1 cellular context compared by ENCODE assay signal in the genomic region with DNA sequence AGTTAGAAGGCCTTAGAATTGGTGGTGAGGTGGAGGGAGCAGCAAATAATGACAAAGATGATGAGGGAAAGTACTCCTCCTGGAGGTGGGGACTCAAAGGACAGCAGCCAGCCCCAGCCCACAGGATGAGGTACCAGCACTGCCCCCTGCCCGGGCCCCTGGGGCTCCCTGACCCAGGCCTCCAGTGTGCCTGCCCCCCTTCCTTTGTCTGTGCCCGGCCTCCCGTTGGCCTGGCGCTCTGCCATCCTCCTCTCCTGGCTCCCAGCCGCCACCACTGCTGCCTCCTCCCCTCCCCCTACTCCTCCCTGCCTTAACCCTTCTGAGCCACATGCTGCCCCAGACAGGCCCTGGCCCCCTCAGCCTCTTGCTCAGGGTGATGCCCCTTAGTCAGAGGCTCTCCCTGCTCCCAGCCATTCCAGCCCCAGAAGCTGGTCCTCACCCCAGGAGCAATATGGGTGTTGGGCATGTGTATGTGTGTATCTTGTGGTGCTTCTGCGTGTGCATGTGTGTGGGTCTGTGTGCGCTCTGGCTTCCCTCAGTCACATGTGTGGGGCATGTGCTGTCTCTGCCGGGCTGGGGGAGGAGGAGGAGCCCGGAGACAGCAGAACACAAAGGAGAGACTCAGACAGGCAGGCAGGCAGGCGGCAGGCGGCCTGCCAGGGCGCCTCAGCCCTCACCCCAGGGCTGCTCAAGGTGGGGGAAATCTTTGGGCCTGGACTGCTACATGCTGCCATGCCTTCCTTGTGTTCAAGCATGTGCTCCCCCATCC.
TF ChIP-seq lines count a peak whose summit lies in the region.

No MANE protein-coding gene starts in this region.

TF ChIP-seq in GM12878, 131 proteins besides CTCF, POLR2A, EP300 and RAD21 (continued from another document):
- TF ChIP-seq, protein P1, sequence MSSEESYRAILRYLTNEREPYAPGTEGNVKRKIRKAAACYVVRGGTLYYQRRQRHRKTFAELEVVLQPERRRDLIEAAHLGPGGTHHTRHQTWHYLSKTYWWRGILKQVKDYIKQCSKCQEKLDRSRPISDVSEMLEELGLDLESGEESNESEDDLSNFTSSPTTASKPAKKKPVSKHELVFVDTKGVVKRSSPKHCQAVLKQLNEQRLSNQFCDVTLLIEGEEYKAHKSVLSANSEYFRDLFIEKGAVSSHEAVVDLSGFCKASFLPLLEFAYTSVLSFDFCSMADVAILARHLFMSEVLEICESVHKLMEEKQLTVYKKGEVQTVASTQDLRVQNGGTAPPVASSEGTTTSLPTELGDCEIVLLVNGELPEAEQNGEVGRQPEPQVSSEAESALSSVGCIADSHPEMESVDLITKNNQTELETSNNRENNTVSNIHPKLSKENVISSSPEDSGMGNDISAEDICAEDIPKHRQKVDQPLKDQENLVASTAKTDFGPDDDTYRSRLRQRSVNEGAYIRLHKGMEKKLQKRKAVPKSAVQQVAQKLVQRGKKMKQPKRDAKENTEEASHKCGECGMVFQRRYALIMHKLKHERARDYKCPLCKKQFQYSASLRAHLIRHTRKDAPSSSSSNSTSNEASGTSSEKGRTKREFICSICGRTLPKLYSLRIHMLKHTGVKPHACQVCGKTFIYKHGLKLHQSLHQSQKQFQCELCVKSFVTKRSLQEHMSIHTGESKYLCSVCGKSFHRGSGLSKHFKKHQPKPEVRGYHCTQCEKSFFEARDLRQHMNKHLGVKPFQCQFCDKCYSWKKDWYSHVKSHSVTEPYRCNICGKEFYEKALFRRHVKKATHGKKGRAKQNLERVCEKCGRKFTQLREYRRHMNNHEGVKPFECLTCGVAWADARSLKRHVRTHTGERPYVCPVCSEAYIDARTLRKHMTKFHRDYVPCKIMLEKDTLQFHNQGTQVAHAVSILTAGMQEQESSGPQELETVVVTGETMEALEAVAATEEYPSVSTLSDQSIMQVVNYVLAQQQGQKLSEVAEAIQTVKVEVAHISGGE (CRISPR knock-in tag; IDR thresholded peaks at IDR 0.05), result no peak
- no peak for TF ChIP-seq ETV6 (conservative IDR thresholded peaks at IDR 0.05 in 1 of 2, IDR thresholded peaks at IDR 0.05 in 1 of 2; ENCODE audit: borderline replicate concordance in 1 of 2, low read depth in 1 of 2)
- TF ChIP-seq POLR2AphosphoS5 (IDR thresholded peaks at IDR 0.05; ENCODE audit: low read length), result peak; percentile 71
- TF ChIP-seq SMC3 (IDR thresholded peaks at IDR 0.05; ENCODE audit: borderline replicate concordance, low read length), result no peak
- TF ChIP-seq CREB1 (IDR thresholded peaks at IDR 0.05; ENCODE audit: low read depth), result no peak
- no peak for TF ChIP-seq TBL1XR1 (IDR thresholded peaks at IDR 0.05; ENCODE audit: low read depth, low read length)
- no peak for TF ChIP-seq SIX5 (IDR thresholded peaks at IDR 0.05; ENCODE audit: low read depth, low read length, severe bottlenecking)
- TF ChIP-seq IKZF2 (IDR thresholded peaks at IDR 0.05), result peak; percentile 41 to 66; a peak in 2 of 4 replicates
- no peak for TF ChIP-seq TCF12 (IDR thresholded peaks at IDR 0.05; ENCODE audit: low read depth, low read length)
- no peak for TF ChIP-seq YY1 (IDR thresholded peaks at IDR 0.05; ENCODE audit: low read depth, low read length)
- no peak for TF ChIP-seq SMAD5 (IDR thresholded peaks at IDR 0.05; ENCODE audit: low read depth)
- TF ChIP-seq NFXL1 (IDR thresholded peaks at IDR 0.05; ENCODE audit: borderline replicate concordance), result no peak
- TF ChIP-seq, protein P2, sequence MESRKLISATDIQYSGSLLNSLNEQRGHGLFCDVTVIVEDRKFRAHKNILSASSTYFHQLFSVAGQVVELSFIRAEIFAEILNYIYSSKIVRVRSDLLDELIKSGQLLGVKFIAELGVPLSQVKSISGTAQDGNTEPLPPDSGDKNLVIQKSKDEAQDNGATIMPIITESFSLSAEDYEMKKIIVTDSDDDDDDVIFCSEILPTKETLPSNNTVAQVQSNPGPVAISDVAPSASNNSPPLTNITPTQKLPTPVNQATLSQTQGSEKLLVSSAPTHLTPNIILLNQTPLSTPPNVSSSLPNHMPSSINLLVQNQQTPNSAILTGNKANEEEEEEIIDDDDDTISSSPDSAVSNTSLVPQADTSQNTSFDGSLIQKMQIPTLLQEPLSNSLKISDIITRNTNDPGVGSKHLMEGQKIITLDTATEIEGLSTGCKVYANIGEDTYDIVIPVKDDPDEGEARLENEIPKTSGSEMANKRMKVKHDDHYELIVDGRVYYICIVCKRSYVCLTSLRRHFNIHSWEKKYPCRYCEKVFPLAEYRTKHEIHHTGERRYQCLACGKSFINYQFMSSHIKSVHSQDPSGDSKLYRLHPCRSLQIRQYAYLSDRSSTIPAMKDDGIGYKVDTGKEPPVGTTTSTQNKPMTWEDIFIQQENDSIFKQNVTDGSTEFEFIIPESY (IDR thresholded peaks at IDR 0.05), result no peak
- TF ChIP-seq NRF1 (conservative IDR thresholded peaks at IDR 0.05; ENCODE audit: low read depth, low read length), result no peak
- peak; percentile 60; the same call in 1 of the 2 replicates for TF ChIP-seq DPF2 (IDR thresholded peaks at IDR 0.05)
- TF ChIP-seq IKZF1 (conservative IDR thresholded peaks at IDR 0.05), result peak; percentile 67; the same call in 1 of the 2 replicates
- TF ChIP-seq GATAD2B (conservative IDR thresholded peaks at IDR 0.05; ENCODE audit: low read depth), result 0 out of 2 replicates have a peak, but pooled peaks have one; percentile 45
- TF ChIP-seq KDM1A (IDR thresholded peaks at IDR 0.05; ENCODE audit: borderline replicate concordance), result no peak
- TF ChIP-seq, protein P3, sequence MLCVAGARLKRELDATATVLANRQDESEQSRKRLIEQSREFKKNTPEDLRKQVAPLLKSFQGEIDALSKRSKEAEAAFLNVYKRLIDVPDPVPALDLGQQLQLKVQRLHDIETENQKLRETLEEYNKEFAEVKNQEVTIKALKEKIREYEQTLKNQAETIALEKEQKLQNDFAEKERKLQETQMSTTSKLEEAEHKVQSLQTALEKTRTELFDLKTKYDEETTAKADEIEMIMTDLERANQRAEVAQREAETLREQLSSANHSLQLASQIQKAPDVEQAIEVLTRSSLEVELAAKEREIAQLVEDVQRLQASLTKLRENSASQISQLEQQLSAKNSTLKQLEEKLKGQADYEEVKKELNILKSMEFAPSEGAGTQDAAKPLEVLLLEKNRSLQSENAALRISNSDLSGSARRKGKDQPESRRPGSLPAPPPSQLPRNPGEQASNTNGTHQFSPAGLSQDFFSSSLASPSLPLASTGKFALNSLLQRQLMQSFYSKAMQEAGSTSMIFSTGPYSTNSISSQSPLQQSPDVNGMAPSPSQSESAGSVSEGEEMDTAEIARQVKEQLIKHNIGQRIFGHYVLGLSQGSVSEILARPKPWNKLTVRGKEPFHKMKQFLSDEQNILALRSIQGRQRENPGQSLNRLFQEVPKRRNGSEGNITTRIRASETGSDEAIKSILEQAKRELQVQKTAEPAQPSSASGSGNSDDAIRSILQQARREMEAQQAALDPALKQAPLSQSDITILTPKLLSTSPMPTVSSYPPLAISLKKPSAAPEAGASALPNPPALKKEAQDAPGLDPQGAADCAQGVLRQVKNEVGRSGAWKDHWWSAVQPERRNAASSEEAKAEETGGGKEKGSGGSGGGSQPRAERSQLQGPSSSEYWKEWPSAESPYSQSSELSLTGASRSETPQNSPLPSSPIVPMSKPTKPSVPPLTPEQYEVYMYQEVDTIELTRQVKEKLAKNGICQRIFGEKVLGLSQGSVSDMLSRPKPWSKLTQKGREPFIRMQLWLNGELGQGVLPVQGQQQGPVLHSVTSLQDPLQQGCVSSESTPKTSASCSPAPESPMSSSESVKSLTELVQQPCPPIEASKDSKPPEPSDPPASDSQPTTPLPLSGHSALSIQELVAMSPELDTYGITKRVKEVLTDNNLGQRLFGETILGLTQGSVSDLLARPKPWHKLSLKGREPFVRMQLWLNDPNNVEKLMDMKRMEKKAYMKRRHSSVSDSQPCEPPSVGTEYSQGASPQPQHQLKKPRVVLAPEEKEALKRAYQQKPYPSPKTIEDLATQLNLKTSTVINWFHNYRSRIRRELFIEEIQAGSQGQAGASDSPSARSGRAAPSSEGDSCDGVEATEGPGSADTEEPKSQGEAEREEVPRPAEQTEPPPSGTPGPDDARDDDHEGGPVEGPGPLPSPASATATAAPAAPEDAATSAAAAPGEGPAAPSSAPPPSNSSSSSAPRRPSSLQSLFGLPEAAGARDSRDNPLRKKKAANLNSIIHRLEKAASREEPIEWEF (IDR thresholded peaks at IDR 0.05; ENCODE audit: insufficient replicate concordance, low read depth, low read length), result no peak
- TF ChIP-seq, protein P4, sequence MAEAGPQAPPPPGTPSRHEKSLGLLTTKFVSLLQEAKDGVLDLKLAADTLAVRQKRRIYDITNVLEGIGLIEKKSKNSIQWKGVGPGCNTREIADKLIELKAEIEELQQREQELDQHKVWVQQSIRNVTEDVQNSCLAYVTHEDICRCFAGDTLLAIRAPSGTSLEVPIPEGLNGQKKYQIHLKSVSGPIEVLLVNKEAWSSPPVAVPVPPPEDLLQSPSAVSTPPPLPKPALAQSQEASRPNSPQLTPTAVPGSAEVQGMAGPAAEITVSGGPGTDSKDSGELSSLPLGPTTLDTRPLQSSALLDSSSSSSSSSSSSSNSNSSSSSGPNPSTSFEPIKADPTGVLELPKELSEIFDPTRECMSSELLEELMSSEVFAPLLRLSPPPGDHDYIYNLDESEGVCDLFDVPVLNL (IDR thresholded peaks at IDR 0.05; ENCODE audit: low read depth, low read length), result no peak
- no peak for TF ChIP-seq ESRRA (IDR thresholded peaks at IDR 0.05; ENCODE audit: low read length)
- TF ChIP-seq, protein P5, sequence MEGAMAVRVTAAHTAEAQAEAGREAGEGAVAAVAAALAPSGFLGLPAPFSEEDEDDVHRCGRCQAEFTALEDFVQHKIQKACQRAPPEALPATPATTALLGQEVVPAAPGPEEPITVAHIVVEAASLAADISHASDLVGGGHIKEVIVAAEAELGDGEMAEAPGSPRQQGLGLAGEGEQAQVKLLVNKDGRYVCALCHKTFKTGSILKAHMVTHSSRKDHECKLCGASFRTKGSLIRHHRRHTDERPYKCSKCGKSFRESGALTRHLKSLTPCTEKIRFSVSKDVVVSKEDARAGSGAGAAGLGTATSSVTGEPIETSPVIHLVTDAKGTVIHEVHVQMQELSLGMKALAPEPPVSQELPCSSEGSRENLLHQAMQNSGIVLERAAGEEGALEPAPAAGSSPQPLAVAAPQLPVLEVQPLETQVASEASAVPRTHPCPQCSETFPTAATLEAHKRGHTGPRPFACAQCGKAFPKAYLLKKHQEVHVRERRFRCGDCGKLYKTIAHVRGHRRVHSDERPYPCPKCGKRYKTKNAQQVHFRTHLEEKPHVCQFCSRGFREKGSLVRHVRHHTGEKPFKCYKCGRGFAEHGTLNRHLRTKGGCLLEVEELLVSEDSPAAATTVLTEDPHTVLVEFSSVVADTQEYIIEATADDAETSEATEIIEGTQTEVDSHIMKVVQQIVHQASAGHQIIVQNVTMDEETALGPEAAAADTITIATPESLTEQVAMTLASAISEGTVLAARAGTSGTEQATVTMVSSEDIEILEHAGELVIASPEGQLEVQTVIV (IDR thresholded peaks at IDR 0.05; ENCODE audit: borderline replicate concordance, partially characterized antibody), result no peak
